Comparison of ENCODE assay signal across 13 cellular contexts in genomic region chr19:16117594-16118033, GRCh38. TPM values are rescaled to one million over a fixed set of nuclear protein-coding genes. Genes with fewer than 3 reads are reported as not detected.
A peak's percentile ranks its signal among the peaks of the same experiment; 100 is the strongest.
DNase-seq lines count a peak whose midpoint lies in the region; ATAC-seq and TF ChIP-seq lines count a peak whose summit lies in the region.
"Had no signal": no experiment of that assay in that cellular context is flagged by ENCODE, and none has a peak within 500 bp of the region (broad histone marks: within the 10 kb centered on the region; RNA-seq: fewer than 3 reads in every experiment).

No MANE protein-coding gene starts in this region.

- H3K9me3 Mint-ChIP-seq in T-cell (no peaks in the 10 kb centered on the region), immature natural killer cell (no peaks in the 10 kb centered on the region)
- H3K9me3 Mint-ChIP-seq: CD8-positive, alpha-beta T cell had no signal

- no peaks in the 10 kb centered on the region for H3K27me3 Mint-ChIP-seq in T-cell
- peaks cover 0 to 2% (median 0%) of the 10 kb centered on the region in 3 donors for H3K27me3 Mint-ChIP-seq in immature natural killer cell (ENCODE audit: low read depth in 3 of 3)

- peaks cover 9% of the 10 kb centered on the region; the same call in 1 of the 2 replicates for H4K20me1 ChIP-seq in BLaER1

- POLR2A ChIA-PET in T-cell (lab: Charles Lee), result interaction anchor here in 1 of 2 donors (0.5 kb wide), 1 partner anchor 30 kb away, joined by 4 read pairs; no protein-coding TSS in a partner anchor

- peak overlapping the region; percentile 78 for H3K9ac ChIP-seq in BLaER1

- peak overlapping the region; percentile 94 for H3K27ac ChIP-seq in BLaER1
- H3K27ac ChIP-seq: foreskin keratinocyte had no signal

- H3K36me3 Mint-ChIP-seq in T-cell (peaks cover 40% of the 10 kb centered on the region), immature natural killer cell (peaks cover 7 to 22% (median 10%) of the 10 kb centered on the region in 3 donors)

- DNase-seq in T-cell (no peak), immature natural killer cell (no peak), activated gamma-delta T cell treated with Interleukin-2 at 50 U/mL for 16 hours (no peak), DMS 273 (lab: John Stamatoyannopoulos, UW; ENCODE audit: unreplicated experiment) (no peak), occipital lobe (lab: John Stamatoyannopoulos, UW) (no peak)
- DNase-seq: CD8-positive, alpha-beta T cell; foreskin keratinocyte; NCI-H2081 had no signal

- ATAC-seq in T-cell (replicated peaks in 1 of 4) (no peak), HG02610 (IDR thresholded peaks at IDR 0.05; ENCODE audit: unreplicated experiment) (no peak)
- ATAC-seq: foreskin keratinocyte had no signal

- H3K4me1 Mint-ChIP-seq in T-cell (peaks cover 45 to 64% (median 62%) of the 10 kb centered on the region in 3 donors), immature natural killer cell (peaks cover 62 to 70% of the 10 kb centered on the region in 2 donors)

- in situ Hi-C loops in GM18951 (cut with MboI; ENCODE audit: low sequenced_read_pairs, unreplicated experiment), result no loop called here

- no peaks in the 10 kb centered on the region for H3K9me3 ChIP-seq in BLaER1

- TF ChIP-seq POLR2A in GM18951 (IDR thresholded peaks at IDR 0.05; ENCODE audit: extremely low read depth, insufficient read depth, insufficient read length), result peak; percentile 21

- H3K27ac Mint-ChIP-seq in T-cell, result peak overlapping the region; percentile 86 to 95
- H3K27ac Mint-ChIP-seq in immature natural killer cell, result peak overlapping the region; percentile 86 to 96 (median 92)

- H3K27me3 ChIP-seq in BLaER1, result no peaks in the 10 kb centered on the region
- H3K27me3 ChIP-seq: foreskin keratinocyte had no signal

- peaks cover 64% of the 10 kb centered on the region for H3K36me3 ChIP-seq in BLaER1

- CTCF ChIA-PET in T-cell (lab: Charles Lee), result no interaction called here

- H3K4me3 Mint-ChIP-seq in T-cell, result peak overlapping the region in 1 of 3 donors; percentile 18
- peak overlapping the region in 4 of 5 donors; percentile 31 to 64 (median 48) for H3K4me3 Mint-ChIP-seq in immature natural killer cell
- H3K4me3 Mint-ChIP-seq: CD8-positive, alpha-beta T cell had no signal

- peak overlapping the region; percentile 93 for H3K4me2 ChIP-seq in BLaER1

- peaks cover 92% of the 10 kb centered on the region for H3K4me1 ChIP-seq in BLaER1

- H3K4me3 ChIP-seq in BLaER1, result peak overlapping the region; percentile 47

RNA-seq across cellular contexts. Expression of gene RAB8A, which starts 5.9 kb away (rescaled TPM):
- total RNA-seq in T-cell, result 10 to 100 TPM; 67.0 to 84.5 (median 71.7) TPM
- polyA plus RNA-seq in immature natural killer cell, result 100 to 1,000 TPM; 110 to 184 (median 126) TPM
- total RNA-seq in occipital lobe, result 33.7 TPM

RNA-seq across cellular contexts. Expression of gene HSH2D, which starts 25.9 kb away (rescaled TPM):
- total RNA-seq in T-cell (10 to 100 TPM; 23.5 to 37.0 (median 28.5) TPM), occipital lobe (not detected)
- 100 to 1,000 TPM in 1 of 3 donors, 10 to 100 TPM in 2; 70.4 to 127 (median 97.4) TPM for polyA plus RNA-seq in immature natural killer cell
- total RNA-seq: astrocyte, myocyte had no signal

RNA-seq across cellular contexts. Expression of gene TPM4, which starts 41.3 kb away (rescaled TPM):
- 100 to 1,000 TPM in 2 of 5 donors, 10 to 100 TPM in 3; 83.6 to 189 (median 99.5) TPM for total RNA-seq in T-cell
- polyA plus RNA-seq in immature natural killer cell, result 100 to 1,000 TPM; 106 to 193 (median 107) TPM
- total RNA-seq in occipital lobe, result 94.8 TPM

RNA-seq across cellular contexts. Expression of gene CIB3, which starts 55.7 kb away (rescaled TPM):
- not detected for total RNA-seq in T-cell
- not detected for polyA plus RNA-seq in immature natural killer cell
- total RNA-seq in occipital lobe, result not detected
- total RNA-seq: astrocyte; CD8-positive, alpha-beta T cell; foreskin keratinocyte; myocyte had no signal
- polyA plus RNA-seq: foreskin keratinocyte had no signal

Comparison
In these comparisons a context has a peak if more than half of its experiments do, and no peak if none do; other contexts are left out.
1. RNA of gene HSH2D, which starts 25.9 kb away (total RNA-seq): 23.5 to 37.0 TPM in T-cell; not detected in occipital lobe (single experiment); every median in the first group is over 10 times any median in the second.